In genomic region chrX:129318375-129318774, GRCh38 we compare ENCODE assay signal across 8 cellular contexts.
A peak's percentile ranks its signal among the peaks of the same experiment; 100 is the strongest.
DNase-seq lines count a peak whose midpoint lies in the region; ATAC-seq and TF ChIP-seq lines count a peak whose summit lies in the region.

No MANE protein-coding gene starts in this region.

- H3K36me3 ChIP-seq in Loucy (ENCODE audit: insufficient read depth, low read length): no peaks in the 10 kb centered on the region
- no peaks in the 10 kb centered on the region for H3K36me3 ChIP-seq in mammary epithelial cell (ENCODE audit: insufficient read depth, low read length)

- H3K9ac ChIP-seq in Loucy (ENCODE audit: low read depth, low read length, poor library complexity, severe bottlenecking): no peak overlapping the region
- no peak overlapping the region for H3K9ac ChIP-seq in mammary epithelial cell (ENCODE audit: insufficient read depth, low read length)

- ATAC-seq in HG02678 (IDR thresholded peaks at IDR 0.05; ENCODE audit: unreplicated experiment) (no peak), GM21619 (IDR thresholded peaks at IDR 0.05; ENCODE audit: unreplicated experiment) (no peak)

- H3K4me3 ChIP-seq in Loucy (ENCODE audit: low read length, poor library complexity, severe bottlenecking): no peak overlapping the region
- H3K4me3 ChIP-seq in mammary epithelial cell (replicated peaks in 1 of 3; ENCODE audit: insufficient read depth in 1 of 3, low read depth in 2 of 3, low read length in 3 of 3): no peak overlapping the region

- peak; percentile 64 for TF ChIP-seq CTCF in Loucy (conservative IDR thresholded peaks at IDR 0.05; ENCODE audit: low read length)
- peak; percentile 29 to 37 for TF ChIP-seq CTCF in mammary epithelial cell (conservative IDR thresholded peaks at IDR 0.05 in 1 of 2, IDR thresholded peaks at IDR 0.05 in 1 of 2; ENCODE audit: extremely low read depth in 1 of 2, insufficient read depth in 1 of 2, low read depth in 1 of 2, low read length in 2 of 2)

- H3K4me2 ChIP-seq in Loucy (ENCODE audit: low read depth, low read length, poor library complexity, severe bottlenecking) (no peak overlapping the region), mammary epithelial cell (ENCODE audit: insufficient read depth, low read depth, low read length) (no peak overlapping the region)

- dilution Hi-C loops in mammary epithelial cell (cut with HindIII; ENCODE audit: low sequenced_read_pairs): no loop called here

- H2AFZ ChIP-seq in Loucy (ENCODE audit: low read length) (no peak overlapping the region), mammary epithelial cell (ENCODE audit: low read depth, low read length) (no peak overlapping the region)

- peaks cover 5% of the 10 kb centered on the region for H3K4me1 ChIP-seq in Loucy (ENCODE audit: insufficient read depth, low read length, poor library complexity, severe bottlenecking)
- no peaks in the 10 kb centered on the region for H3K4me1 ChIP-seq in mammary epithelial cell (ENCODE audit: insufficient read depth, low read length)

- in situ Hi-C loops in mammary epithelial cell (cut with MboI; ENCODE audit: low sequenced_read_pairs in 2 of 2): no loop called here

- no TSS peak for BruUV-seq in mammary epithelial cell (replicated peaks; lab: Mats Ljungman, UMichigan)

- no peak overlapping the region for H3K27ac ChIP-seq in mammary epithelial cell (ENCODE audit: insufficient read depth, low read depth, low read length)

- WGBS in mammary epithelial cell (ENCODE audit: low coverage, missing lambda C conversion rate): 38% methylated on average over 1 of the region's 1 CpG

- no peaks in the 10 kb centered on the region for H3K9me3 ChIP-seq in Loucy (ENCODE audit: insufficient read depth, low read depth, low read length)
- no peaks in the 10 kb centered on the region for H3K9me3 ChIP-seq in mammary epithelial cell (replicated peaks; ENCODE audit: insufficient read depth, low read length)

- H3K79me2 ChIP-seq in Loucy (ENCODE audit: insufficient read depth, low read length) (no peaks in the 10 kb centered on the region), mammary epithelial cell (ENCODE audit: insufficient read depth, low read length) (no peaks in the 10 kb centered on the region)

- DNase-seq in NCI-H2171 treated with DMSO at 0.1 percent for 48 hours (lab: John Stamatoyannopoulos, UW) (peak; percentile 11), NCI-H2171 (lab: John Stamatoyannopoulos, UW) (no peak), mammary epithelial cell (peak; percentile 1), pons (ENCODE audit: low spot score) (peak; percentile 29)
- DNase-seq in stimulated activated CD4-positive, alpha-beta T cell treated with anti-CD3 and anti-CD28 coated beads, Interleukin-2, amount 100 ng/mL, for 48 hours: no peak

- intact Hi-C loops in mammary epithelial cell (cut with micrococcal nuclease): loop anchor here (1.0 kb wide), 1 partner anchor 42 kb away; no protein-coding TSS in a partner anchor

- H3K27me3 ChIP-seq in Loucy (ENCODE audit: insufficient read depth, low read length, poor library complexity, severe bottlenecking) (no peaks in the 10 kb centered on the region), mammary epithelial cell (ENCODE audit: insufficient read depth, low read length) (no peaks in the 10 kb centered on the region)

- no peaks in the 10 kb centered on the region for H3K9me2 ChIP-seq in Loucy (replicated peaks; ENCODE audit: low read depth, low read length)

- no peaks in the 10 kb centered on the region for H3F3A ChIP-seq in Loucy (ENCODE audit: low read depth)

- H4K20me1 ChIP-seq in Loucy (ENCODE audit: insufficient read depth, low read length, poor library complexity, severe bottlenecking): no peaks in the 10 kb centered on the region
- no peaks in the 10 kb centered on the region for H4K20me1 ChIP-seq in mammary epithelial cell (ENCODE audit: insufficient read depth, low read length)

- CTCF ChIA-PET in mammary epithelial cell (lab: Charles Lee; ENCODE audit: low non-redundant PET): no interaction called here

Comparison
In these comparisons a context has a peak if more than half of its experiments do, and no peak if none do; other contexts are left out.
1. DNase-seq: peak in NCI-H2171 treated with DMSO at 0.1 percent for 48 hours (single experiment), mammary epithelial cell (single experiment) and pons (single experiment); none in NCI-H2171 (single experiment) and stimulated activated CD4-positive, alpha-beta T cell treated with anti-CD3 and anti-CD28 coated beads, Interleukin-2, amount 100 ng/mL, for 48 hours (0 of 2).